In the genomic region with DNA sequence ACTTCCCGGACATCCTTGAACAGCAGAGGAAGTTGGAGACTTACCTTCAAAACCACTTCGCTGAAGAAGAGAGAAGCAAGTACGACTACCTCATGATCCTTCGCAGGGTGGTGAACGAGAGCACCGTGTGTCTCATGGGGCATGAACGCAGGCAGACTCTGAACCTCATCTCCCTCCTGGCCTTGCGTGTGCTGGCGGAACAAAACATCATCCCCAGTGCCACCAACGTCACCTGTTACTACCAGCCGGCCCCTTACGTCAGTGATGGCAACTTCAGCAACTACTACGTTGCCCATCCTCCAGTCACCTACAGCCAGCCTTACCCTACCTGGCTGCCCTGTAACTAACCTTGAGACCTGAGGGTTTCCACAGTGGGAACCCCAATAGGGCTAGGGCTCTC, we compare ENCODE assay signal across 23 cellular contexts.
"Had no signal": no experiment of that assay in that cellular context is flagged by ENCODE, and none has a peak within 500 bp of the region (broad histone marks: within the 10 kb centered on the region; RNA-seq: fewer than 3 reads in every experiment).

No MANE protein-coding gene starts in this region.

- DNase-seq: activated B cell treated with CpG ODN at 0.5 μM for 24 hours; activated CD4-positive, alpha-beta T cell treated with anti-CD3 and anti-CD28 coated beads for 1 hour; activated CD4-positive, alpha-beta T cell treated with anti-CD3 and anti-CD28 coated beads, Interleukin-2, amount 10 ng/mL, durations not matched to agents 24 days and 14 days; activated CD4-positive, alpha-beta T cell treated with anti-CD3 and anti-CD28 coated beads, Interleukin-2, amount 50 U/mL, for 48 hours; activated gamma-delta T cell treated with Interleukin-2 at 50 U/mL for 16 hours; activated naive CD4-positive, alpha-beta T cell treated with anti-CD3 and anti-CD28 coated beads, Interleukin-2, amount 10 ng/mL, durations not matched to agents 7 days and 5 days; activated naive CD8-positive, alpha-beta T cell treated with anti-CD3 and anti-CD28 coated beads for 36 hours; activated T-cell treated with anti-CD3 and anti-CD28 coated beads for 4 hours; activated T-cell treated with anti-CD3 and anti-CD28 coated beads, Interleukin-2, amount 50 U/mL, for 48 hours; caudate nucleus; MG63; NCI-H1105 treated with DMSO at 0.1 percent for 48 hours; NCI-H1436 treated with DMSO at 0.1 percent for 48 hours; NCI-H187; NCI-H2081 treated with DMSO at 0.1 percent for 48 hours; NCI-H446; NCI-H524; PC-9; SHP77 treated with DMSO at 0.1 percent for 48 hours; T1000 had no signal

- H2AFZ ChIP-seq: PC-9 had no signal

- H3K27ac ChIP-seq: PC-9 had no signal

- H3K4me2 ChIP-seq: PC-9 had no signal

- H3K27ac Mint-ChIP-seq: activated CD4-positive, alpha-beta T cell treated with anti-CD3 and anti-CD28 coated beads, Interleukin-2, amount 10 ng/mL, durations not matched to agents 24 days and 14 days; activated naive CD4-positive, alpha-beta T cell treated with anti-CD3 and anti-CD28 coated beads, Interleukin-2, amount 10 ng/mL, durations not matched to agents 7 days and 5 days; activated naive CD8-positive, alpha-beta T cell treated with anti-CD3 and anti-CD28 coated beads for 36 hours; activated T-helper 2 cell treated with anti-CD3 and anti-CD28 coated beads, Interferon-gamma antibody, Interleukin-2, Interleukin-4, amounts not matched to agents 10 μg/mL and 5 μg/mL and 100 μg/mL, durations not matched to agents 14 hours and 24 hours and 36 hours; T-helper 1 cell treated with Interleukin-12 subunit alpha and Interleukin-12 subunit beta and Interleukin-4 antibody, amounts not matched to agents 30 μg/mL and 1 μg/mL, for 36 hours had no signal

- H3K4me1 Mint-ChIP-seq: activated naive CD8-positive, alpha-beta T cell treated with anti-CD3 and anti-CD28 coated beads for 36 hours had no signal

- H3K9me3 ChIP-seq: MG63 had no signal

- H3K27me3 Mint-ChIP-seq: activated B cell treated with CpG ODN at 0.5 μM for 24 hours; activated naive CD4-positive, alpha-beta T cell treated with anti-CD3 and anti-CD28 coated beads, Interleukin-2, amount 10 ng/mL, durations not matched to agents 7 days and 5 days had no signal

- H3K4me3 Mint-ChIP-seq: activated B cell treated with CpG ODN at 0.5 μM for 24 hours; activated CD4-positive, alpha-beta T cell treated with anti-CD3 and anti-CD28 coated beads, Interleukin-2, amount 10 ng/mL, durations not matched to agents 24 days and 14 days; activated naive CD4-positive, alpha-beta T cell treated with anti-CD3 and anti-CD28 coated beads, Interleukin-2, amount 10 ng/mL, durations not matched to agents 7 days and 5 days; activated naive CD8-positive, alpha-beta T cell treated with anti-CD3 and anti-CD28 coated beads for 36 hours; T-helper 1 cell treated with Interleukin-12 subunit alpha and Interleukin-12 subunit beta and Interleukin-4 antibody, amounts not matched to agents 30 μg/mL and 1 μg/mL, for 36 hours had no signal

- H3K27me3 ChIP-seq: MG63 had no signal

- FAIRE-seq: TTC549 had no signal

- H3K4me3 ChIP-seq: MG63, PC-9 had no signal

- H3K9me3 Mint-ChIP-seq: activated B cell treated with CpG ODN at 0.5 μM for 24 hours; activated CD4-positive, alpha-beta T cell treated with anti-CD3 and anti-CD28 coated beads, Interleukin-2, amount 10 ng/mL, durations not matched to agents 24 days and 14 days; activated naive CD4-positive, alpha-beta T cell treated with anti-CD3 and anti-CD28 coated beads, Interleukin-2, amount 10 ng/mL, durations not matched to agents 7 days and 5 days; activated naive CD8-positive, alpha-beta T cell treated with anti-CD3 and anti-CD28 coated beads for 36 hours; activated T-helper 2 cell treated with anti-CD3 and anti-CD28 coated beads, Interferon-gamma antibody, Interleukin-2, Interleukin-4, amounts not matched to agents 10 μg/mL and 5 μg/mL and 100 μg/mL, durations not matched to agents 14 hours and 24 hours and 36 hours; T-helper 1 cell treated with Interleukin-12 subunit alpha and Interleukin-12 subunit beta and Interleukin-4 antibody, amounts not matched to agents 30 μg/mL and 1 μg/mL, for 36 hours had no signal
